Comparison of ENCODE assay signal across 18 cellular contexts in the genomic region with DNA sequence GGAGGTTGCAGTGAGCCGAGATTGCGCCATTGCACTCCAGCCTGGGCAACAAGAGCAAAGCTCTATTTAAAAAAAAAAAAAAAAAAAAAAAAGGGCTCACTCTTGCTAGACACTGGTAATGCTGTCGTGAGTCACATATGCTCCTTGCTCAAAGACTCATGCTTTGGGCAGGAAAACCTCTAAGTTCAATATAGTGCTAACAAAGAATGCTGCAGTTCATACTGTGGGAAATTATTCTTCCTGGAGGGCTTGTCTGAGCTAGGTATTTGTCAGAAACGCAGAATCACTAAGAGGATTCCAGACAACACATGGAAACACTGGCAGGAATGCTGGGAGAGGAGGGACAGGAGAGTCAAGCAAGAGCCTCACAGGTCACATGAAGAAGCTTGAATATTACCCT. TPM values are rescaled to one million over a fixed set of nuclear protein-coding genes. Genes with fewer than 3 reads are reported as not detected.
DNase-seq lines count a peak whose midpoint lies in the region; ATAC-seq, FAIRE-seq and TF ChIP-seq lines count a peak whose summit lies in the region.
"Had no signal": no experiment of that assay in that cellular context is flagged by ENCODE, and none has a peak within 500 bp of the region (broad histone marks: within the 10 kb centered on the region; RNA-seq: fewer than 3 reads in every experiment).

No MANE protein-coding gene starts in this region.

- FAIRE-seq in D721Med (lab: Jason Lieb, UNC) (no peak), H54 (lab: Jason Lieb, UNC) (no peak)
- FAIRE-seq: GM18507 had no signal

- H3K27ac Mint-ChIP-seq in stimulated activated naive CD8-positive, alpha-beta T cell treated with anti-CD3 and anti-CD28 coated beads, Interleukin-15, Interleukin-2, amounts not matched to agents 100 ng/mL and 50 ng/mL, for 24 hours, result peak overlapping the region; percentile 41
- H3K27ac Mint-ChIP-seq in activated naive CD8-positive, alpha-beta T cell treated with anti-CD3 and anti-CD28 coated beads for 36 hours, result no peak overlapping the region

- POLR2A ChIA-PET in HEK293T (lab: Yijun Ruan, JAX), result interaction anchor here (0.7 to 1.0 kb wide), 2 partner anchors 11 to 191 kb away, joined by 3 read pairs; no protein-coding TSS in a partner anchor

- no peaks in the 10 kb centered on the region for H3K9me3 Mint-ChIP-seq in stimulated activated naive CD8-positive, alpha-beta T cell treated with anti-CD3 and anti-CD28 coated beads, Interleukin-15, Interleukin-2, amounts not matched to agents 100 ng/mL and 50 ng/mL, for 24 hours
- H3K9me3 Mint-ChIP-seq in activated naive CD8-positive, alpha-beta T cell treated with anti-CD3 and anti-CD28 coated beads for 36 hours, result no peaks in the 10 kb centered on the region
- H3K9me3 Mint-ChIP-seq: stimulated activated naive CD8-positive, alpha-beta T cell treated with anti-CD3 and anti-CD28 coated beads, Interleukin-15, amount 100 ng/mL, for 72 hours had no signal

- no peak for DNase-seq in stimulated activated naive CD8-positive, alpha-beta T cell treated with anti-CD3 and anti-CD28 coated beads, Interleukin-15, Interleukin-2, amounts not matched to agents 100 U/mL and 50 U/mL, for 24 hours
- DNase-seq in activated naive CD8-positive, alpha-beta T cell treated with anti-CD3 and anti-CD28 coated beads for 36 hours, result no peak
- DNase-seq in iris pigment epithelial cell (ENCODE audit: low read depth) (peak; percentile 54), HEK293T (ENCODE audit: extremely low spot score) (no peak), NOMO-1 treated with DMSO at 0.1 percent for 48 hours (lab: John Stamatoyannopoulos, UW; ENCODE audit: unreplicated experiment) (no peak), D721Med (ENCODE audit: insufficient read length, low spot score) (no peak), H54 (ENCODE audit: insufficient read length, low spot score) (no peak)
- DNase-seq: Caco-2; dermis blood vessel endothelial cell; H7; lower lobe of right lung; NCI-H1694 treated with DMSO at 0.1 percent for 48 hours; NCI-H524; occipital lobe; Peyer's patch; stimulated activated naive CD8-positive, alpha-beta T cell treated with anti-CD3 and anti-CD28 coated beads, Interleukin-15, amount 100 ng/mL, for 72 hours had no signal

- TF ChIP-seq POLR2A in H54 (IDR thresholded peaks at IDR 0.05; ENCODE audit: low read depth, low read length), result no peak

- peaks cover 51% of the 10 kb centered on the region for H3K36me3 Mint-ChIP-seq in stimulated activated naive CD8-positive, alpha-beta T cell treated with anti-CD3 and anti-CD28 coated beads, Interleukin-15, Interleukin-2, amounts not matched to agents 100 ng/mL and 50 ng/mL, for 24 hours (ENCODE audit: low read depth)
- peaks cover 51% of the 10 kb centered on the region for H3K36me3 Mint-ChIP-seq in activated naive CD8-positive, alpha-beta T cell treated with anti-CD3 and anti-CD28 coated beads for 36 hours

- TF ChIP-seq CTCF in D721Med (IDR thresholded peaks at IDR 0.05; ENCODE audit: insufficient read depth, missing control alignments), result no peak

- no peak overlapping the region for H3K4me3 Mint-ChIP-seq in stimulated activated naive CD8-positive, alpha-beta T cell treated with anti-CD3 and anti-CD28 coated beads, Interleukin-15, Interleukin-2, amounts not matched to agents 100 ng/mL and 50 ng/mL, for 24 hours
- peak overlapping the region; percentile 11 for H3K4me3 Mint-ChIP-seq in activated naive CD8-positive, alpha-beta T cell treated with anti-CD3 and anti-CD28 coated beads for 36 hours
- H3K4me3 Mint-ChIP-seq: stimulated activated naive CD8-positive, alpha-beta T cell treated with anti-CD3 and anti-CD28 coated beads, Interleukin-15, amount 100 ng/mL, for 72 hours had no signal

- CTCF ChIA-PET in HEK293T (lab: Yijun Ruan, JAX), result interaction anchor here (0.6 kb wide), 1 partner anchor 14 kb away, joined by 6 read pairs; no protein-coding TSS in a partner anchor

- no peak for ATAC-seq in stimulated activated naive CD8-positive, alpha-beta T cell treated with anti-CD3 and anti-CD28 coated beads, Interleukin-15, Interleukin-2, amounts not matched to agents 100 U/mL and 50 U/mL, for 24 hours
- ATAC-seq: lower lobe of right lung; stimulated activated naive CD8-positive, alpha-beta T cell treated with anti-CD3 and anti-CD28 coated beads, Interleukin-15, amount 100 ng/mL, for 72 hours had no signal

- H3K27me3 Mint-ChIP-seq in stimulated activated naive CD8-positive, alpha-beta T cell treated with anti-CD3 and anti-CD28 coated beads, Interleukin-15, Interleukin-2, amounts not matched to agents 100 ng/mL and 50 ng/mL, for 24 hours, result no peaks in the 10 kb centered on the region
- no peaks in the 10 kb centered on the region for H3K27me3 Mint-ChIP-seq in activated naive CD8-positive, alpha-beta T cell treated with anti-CD3 and anti-CD28 coated beads for 36 hours
- H3K27me3 Mint-ChIP-seq: stimulated activated naive CD8-positive, alpha-beta T cell treated with anti-CD3 and anti-CD28 coated beads, Interleukin-15, amount 100 ng/mL, for 72 hours had no signal

- peaks cover 21% of the 10 kb centered on the region for H3K4me1 Mint-ChIP-seq in stimulated activated naive CD8-positive, alpha-beta T cell treated with anti-CD3 and anti-CD28 coated beads, Interleukin-15, Interleukin-2, amounts not matched to agents 100 ng/mL and 50 ng/mL, for 24 hours (ENCODE audit: low read depth)
- H3K4me1 Mint-ChIP-seq in activated naive CD8-positive, alpha-beta T cell treated with anti-CD3 and anti-CD28 coated beads for 36 hours, result peaks cover 28% of the 10 kb centered on the region

TF ChIP-seq in HEK293T, 16 proteins besides CTCF, POLR2A, EP300 and RAD21:
- TF ChIP-seq FOXA1 (IDR thresholded peaks at IDR 0.05), result no peak
- no peak for TF ChIP-seq HDGF (IDR thresholded peaks at IDR 0.05; ENCODE audit: borderline replicate concordance)
- no peak for TF ChIP-seq CTBP1 (IDR thresholded peaks at IDR 0.05; ENCODE audit: borderline replicate concordance)
- no peak for TF ChIP-seq ELF4 (IDR thresholded peaks at IDR 0.05)
- TF ChIP-seq ZNF384 (IDR thresholded peaks at IDR 0.05), result no peak
- no peak for TF ChIP-seq TARDBP (IDR thresholded peaks at IDR 0.05)
- no peak for TF ChIP-seq FOXM1 (IDR thresholded peaks at IDR 0.05; ENCODE audit: borderline replicate concordance)
- no peak for TF ChIP-seq L3MBTL2 (conservative IDR thresholded peaks at IDR 0.05)
- TF ChIP-seq BHLHE40 (IDR thresholded peaks at IDR 0.05; ENCODE audit: borderline replicate concordance), result no peak
- no peak for TF ChIP-seq LEF1 (IDR thresholded peaks at IDR 0.05; ENCODE audit: borderline replicate concordance)
- no peak for TF ChIP-seq NFRKB (IDR thresholded peaks at IDR 0.05)
- TF ChIP-seq, protein P1, sequence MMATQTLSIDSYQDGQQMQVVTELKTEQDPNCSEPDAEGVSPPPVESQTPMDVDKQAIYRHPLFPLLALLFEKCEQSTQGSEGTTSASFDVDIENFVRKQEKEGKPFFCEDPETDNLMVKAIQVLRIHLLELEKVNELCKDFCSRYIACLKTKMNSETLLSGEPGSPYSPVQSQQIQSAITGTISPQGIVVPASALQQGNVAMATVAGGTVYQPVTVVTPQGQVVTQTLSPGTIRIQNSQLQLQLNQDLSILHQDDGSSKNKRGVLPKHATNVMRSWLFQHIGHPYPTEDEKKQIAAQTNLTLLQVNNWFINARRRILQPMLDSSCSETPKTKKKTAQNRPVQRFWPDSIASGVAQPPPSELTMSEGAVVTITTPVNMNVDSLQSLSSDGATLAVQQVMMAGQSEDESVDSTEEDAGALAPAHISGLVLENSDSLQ (IDR thresholded peaks at IDR 0.05), result no peak
- TF ChIP-seq FOXK2 (IDR thresholded peaks at IDR 0.05), result no peak

RNA-seq across cellular contexts. Expression of a gene that starts 2.3 kb away (rescaled TPM):
- total RNA-seq in activated naive CD8-positive, alpha-beta T cell treated with anti-CD3 and anti-CD28 coated beads for 36 hours, result 10 to 100 TPM; 31.6 to 32.3 TPM
